In genomic region chr13:81293594-81294164, GRCh38 we compare ENCODE assay signal across 3 cellular contexts.
A peak's percentile ranks its signal among the peaks of the same experiment; 100 is the strongest.
TF ChIP-seq lines count a peak whose summit lies in the region.

No MANE protein-coding gene starts in this region.

TF ChIP-seq in HepG2, 621 proteins besides CTCF, POLR2A, EP300 and RAD21:
- TF ChIP-seq MAFK (conservative IDR thresholded peaks at IDR 0.05 in 1 of 2, IDR thresholded peaks at IDR 0.05 in 1 of 2; ENCODE audit: low read length in 2 of 2) (peak; percentile 47 to 72; a peak in 3 of 4 replicates), ZNF576 (CRISPR knock-in tag; IDR thresholded peaks at IDR 0.05) (no peak), MAFF (IDR thresholded peaks at IDR 0.05; ENCODE audit: low read depth, low read length) (peak; percentile 71; the same call in 1 of the 2 replicates)
TF ChIP-seq in HepG2: peak in this region for 2.

TF ChIP-seq in IMR-90, 13 proteins besides CTCF, POLR2A, EP300 and RAD21:
- TF ChIP-seq USF2 (IDR thresholded peaks at IDR 0.05; ENCODE audit: low read depth, low read length) (no peak), MAFK (IDR thresholded peaks at IDR 0.05; ENCODE audit: low read depth, low read length) (peak; percentile 53; the same call in 1 of the 2 replicates)

TF ChIP-seq in SK-N-SH, 30 proteins besides CTCF, POLR2A, EP300 and RAD21:
- TF ChIP-seq NFIC (IDR thresholded peaks at IDR 0.05; ENCODE audit: borderline replicate concordance) (no peak), GATA2 (CRISPR knock-in tag; IDR thresholded peaks at IDR 0.05) (no peak), TAF1 (IDR thresholded peaks at IDR 0.05; ENCODE audit: borderline replicate concordance, low read depth, low read length) (no peak), ZBTB33 (IDR thresholded peaks at IDR 0.05; ENCODE audit: borderline replicate concordance, low read depth) (no peak), RFX5 (IDR thresholded peaks at IDR 0.05; ENCODE audit: low read length) (no peak), GABPA (IDR thresholded peaks at IDR 0.05; ENCODE audit: low read depth) (no peak), JUND (IDR thresholded peaks at IDR 0.05) (no peak), TCF12 (IDR thresholded peaks at IDR 0.05) (no peak), USF1 (IDR thresholded peaks at IDR 0.05; ENCODE audit: borderline replicate concordance, low read depth) (no peak), RXRA (IDR thresholded peaks at IDR 0.05; ENCODE audit: borderline replicate concordance, low read depth) (no peak), PBX3 (IDR thresholded peaks at IDR 0.05) (no peak)
